9 cellular contexts compared by ENCODE assay signal in the genomic region with DNA sequence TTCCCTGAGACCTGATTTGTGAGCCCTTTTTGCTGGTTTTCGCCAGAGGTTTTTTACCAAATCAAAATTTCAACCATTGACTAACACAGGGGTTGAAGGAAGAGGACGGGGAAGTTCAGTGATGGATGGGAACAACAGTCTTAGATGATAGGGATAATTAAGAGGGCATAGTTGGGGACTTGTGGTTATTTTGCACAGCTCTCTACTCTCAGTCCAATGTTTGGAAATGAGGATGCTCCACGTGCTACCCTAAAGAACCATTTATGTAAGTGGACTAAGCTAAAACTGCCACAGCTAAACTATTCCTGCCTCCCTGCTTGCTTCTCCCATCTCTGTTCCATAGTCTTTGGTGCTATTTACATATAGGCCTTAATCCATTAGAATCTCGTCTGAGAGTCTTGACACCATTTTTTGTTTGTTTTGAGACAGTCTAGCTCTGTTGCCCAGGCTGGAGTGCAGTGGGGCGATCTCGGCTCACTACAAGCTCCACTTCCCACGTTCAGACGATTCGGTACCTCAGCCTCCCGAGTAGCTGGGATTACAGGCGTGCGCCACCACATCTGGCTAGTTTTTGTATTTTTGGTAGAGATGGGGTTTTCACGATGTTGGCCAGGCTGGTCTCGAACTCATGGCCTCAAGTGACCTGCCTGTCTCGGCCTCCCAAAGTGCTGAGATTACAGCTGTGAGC. TPM values are rescaled to one million over a fixed set of nuclear protein-coding genes. Genes with fewer than 3 reads are reported as not detected.
DNase-seq lines count a peak whose midpoint lies in the region; ATAC-seq and TF ChIP-seq lines count a peak whose summit lies in the region.
"Had no signal": no experiment of that assay in that cellular context is flagged by ENCODE, and none has a peak within 500 bp of the region (broad histone marks: within the 10 kb centered on the region; RNA-seq: fewer than 3 reads in every experiment).

No MANE protein-coding gene starts in this region.

- peak overlapping the region; percentile 88 for H3K27ac Mint-ChIP-seq in activated CD4-positive, alpha-beta T cell treated with anti-CD3 and anti-CD28 coated beads for 36 hours
- peak overlapping the region; percentile 87 for H3K27ac Mint-ChIP-seq in activated naive CD8-positive, alpha-beta T cell
- H3K27ac Mint-ChIP-seq in immature natural killer cell: peak overlapping the region; percentile 93 to 99 (median 96)

- H3K36me3 ChIP-seq in thoracic aorta: peaks cover 26% of the 10 kb centered on the region

- H3K4me1 ChIP-seq in thoracic aorta (ENCODE audit: control insufficient read depth in 1 of 2, low read depth in 2 of 2): peaks cover 5 to 6% of the 10 kb centered on the region in 2 donors

- H3K9me3 Mint-ChIP-seq in activated CD4-positive, alpha-beta T cell treated with anti-CD3 and anti-CD28 coated beads for 36 hours (ENCODE audit: low read depth): no peaks in the 10 kb centered on the region
- H3K9me3 Mint-ChIP-seq in activated naive CD8-positive, alpha-beta T cell (ENCODE audit: low read depth): no peaks in the 10 kb centered on the region
- H3K9me3 Mint-ChIP-seq in immature natural killer cell: no peaks in the 10 kb centered on the region

- peaks cover 49% of the 10 kb centered on the region for H3K36me3 Mint-ChIP-seq in activated CD4-positive, alpha-beta T cell treated with anti-CD3 and anti-CD28 coated beads for 36 hours (ENCODE audit: low read depth)
- H3K36me3 Mint-ChIP-seq in activated naive CD8-positive, alpha-beta T cell: peaks cover 33% of the 10 kb centered on the region
- peaks cover 37 to 41% (median 39%) of the 10 kb centered on the region in 3 donors for H3K36me3 Mint-ChIP-seq in immature natural killer cell

- DNase-seq in activated CD4-positive, alpha-beta T cell treated with anti-CD3 and anti-CD28 coated beads for 36 hours: no peak
- no peak for DNase-seq in activated CD4-positive, alpha-beta T cell treated with anti-CD3 and anti-CD28 coated beads for 48 hours
- DNase-seq in immature natural killer cell: no peak
- no peak for DNase-seq in thoracic aorta (ENCODE audit: low spot score)
- DNase-seq in NCI-H526 (lab: John Stamatoyannopoulos, UW): no peak
- no peak for DNase-seq in hypothalamus (lab: John Stamatoyannopoulos, UW)

- POLR2A ChIA-PET in activated CD4-positive, alpha-beta T cell treated with anti-CD3 and anti-CD28 coated beads for 36 hours (lab: Charles Lee): interaction anchor here (0.6 to 11.8 kb wide), 17 partner anchors 9 to 427 kb away, joined by 3 to 333 read pairs (median 5); partner anchors contain the start of genes ENSA, FALEC and GOLPH3L

- H3K4me3 ChIP-seq in thoracic aorta: peak overlapping the region; percentile 93

- H3K4me3 Mint-ChIP-seq in activated CD4-positive, alpha-beta T cell treated with anti-CD3 and anti-CD28 coated beads for 36 hours: peak overlapping the region; percentile 95
- H3K4me3 Mint-ChIP-seq in activated naive CD8-positive, alpha-beta T cell: peak overlapping the region; percentile 97
- peak overlapping the region; percentile 78 to 99 (median 85) for H3K4me3 Mint-ChIP-seq in immature natural killer cell

- H3K27ac ChIP-seq in thoracic aorta: peak overlapping the region; percentile 98 to 99

- H3K4me1 Mint-ChIP-seq in activated CD4-positive, alpha-beta T cell treated with anti-CD3 and anti-CD28 coated beads for 36 hours: peaks cover 18% of the 10 kb centered on the region
- H3K4me1 Mint-ChIP-seq in activated naive CD8-positive, alpha-beta T cell (ENCODE audit: low read depth): peaks cover 23% of the 10 kb centered on the region
- H3K4me1 Mint-ChIP-seq in immature natural killer cell: peaks cover 42 to 43% of the 10 kb centered on the region in 2 donors

- H3K9me3 ChIP-seq in thoracic aorta: no peaks in the 10 kb centered on the region

- no peaks in the 10 kb centered on the region for H3K27me3 ChIP-seq in thoracic aorta (replicated peaks; ENCODE audit: insufficient read depth)

- intact Hi-C loops in activated CD4-positive, alpha-beta T cell treated with anti-CD3 and anti-CD28 coated beads for 36 hours (cut with DNase I, micrococcal nuclease): loop anchor here (1.0 to 5.0 kb wide), 6 partner anchors 19 to 702 kb away; partner anchors contain the start of genes ENSA (in 1 of the 2), SETDB1 (in 1 of the 2) and ZNF687 (in 1 of the 2)

- peak; percentile 4 for ATAC-seq in activated CD4-positive, alpha-beta T cell treated with anti-CD3 and anti-CD28 coated beads for 36 hours
- ATAC-seq in thoracic aorta (ENCODE audit: insufficient number of reproducible peaks, low FRiP score, low read depth) (peak; percentile 0), HG03280 (IDR thresholded peaks at IDR 0.05; ENCODE audit: unreplicated experiment) (no peak)

- TF ChIP-seq CTCF in thoracic aorta (IDR thresholded peaks at IDR 0.05): no peak

- CTCF ChIA-PET in activated CD4-positive, alpha-beta T cell treated with anti-CD3 and anti-CD28 coated beads for 36 hours (lab: Charles Lee): interaction anchor here (0.6 to 26.4 kb wide), 8 partner anchors 9 to 400 kb away, joined by 3 to 461 read pairs (median 6); partner anchors contain the start of gene ENSA

- no peaks in the 10 kb centered on the region for H3K27me3 Mint-ChIP-seq in activated CD4-positive, alpha-beta T cell treated with anti-CD3 and anti-CD28 coated beads for 36 hours
- no peaks in the 10 kb centered on the region for H3K27me3 Mint-ChIP-seq in activated naive CD8-positive, alpha-beta T cell
- H3K27me3 Mint-ChIP-seq in immature natural killer cell (ENCODE audit: low read depth in 3 of 3): peaks cover 11 to 31% (median 27%) of the 10 kb centered on the region in 3 donors

RNA-seq across cellular contexts. Expression of gene MCL1, which starts 0.7 kb away (rescaled TPM):
- 100 to 1,000 TPM; 185 to 265 TPM for total RNA-seq in activated CD4-positive, alpha-beta T cell treated with anti-CD3 and anti-CD28 coated beads for 36 hours
- 100 to 1,000 TPM in 1 of 3 donors, 10 to 100 TPM in 2; 44.2 to 113 (median 73.0) TPM for polyA plus RNA-seq in immature natural killer cell
- total RNA-seq in thoracic aorta: 100 to 1,000 TPM; 588 to 607 TPM

RNA-seq across cellular contexts. Expression of gene ADAMTSL4, which starts 30.9 kb away (rescaled TPM):
- under 1 TPM; 0.28 to 0.59 TPM for total RNA-seq in activated CD4-positive, alpha-beta T cell treated with anti-CD3 and anti-CD28 coated beads for 36 hours
- not detected for polyA plus RNA-seq in immature natural killer cell
- total RNA-seq in thoracic aorta: 10 to 100 TPM; 28.4 to 45.1 TPM
- total RNA-seq: Daoy had no signal

RNA-seq across cellular contexts. Expression of gene ENSA, which starts 49.3 kb away (rescaled TPM):
- 100 to 1,000 TPM; 197 to 240 TPM for total RNA-seq in activated CD4-positive, alpha-beta T cell treated with anti-CD3 and anti-CD28 coated beads for 36 hours
- 10 to 100 TPM; 52.2 to 97.5 (median 82.3) TPM for polyA plus RNA-seq in immature natural killer cell
- 10 to 100 TPM; 85.7 to 94.5 TPM for total RNA-seq in thoracic aorta

Comparison
In these comparisons a context has a peak if more than half of its experiments do, and no peak if none do; other contexts are left out.
1. RNA of gene ADAMTSL4, which starts 30.9 kb away (total RNA-seq): 28.4 to 45.1 TPM in thoracic aorta; 0.28 to 0.59 TPM in activated CD4-positive, alpha-beta T cell treated with anti-CD3 and anti-CD28 coated beads for 36 hours; every median in the first group is over 10 times any median in the second.
2. Peak in every context shown above with its lines, with median percentiles within 50 percentile points of each other: H3K27ac Mint-ChIP-seq and H3K4me3 Mint-ChIP-seq.